Comparison of ENCODE assay signal across 1 cellular context in genomic region chr2:225011585-225011984, GRCh38.
TF ChIP-seq lines count a peak whose summit lies in the region.

No MANE protein-coding gene starts in this region.

TF ChIP-seq in IMR-90, 13 proteins besides CTCF, POLR2A, EP300 and RAD21:
- no peak for TF ChIP-seq RCOR1 (IDR thresholded peaks at IDR 0.05; ENCODE audit: insufficient replicate concordance, low read length)
- no peak for TF ChIP-seq USF2 (IDR thresholded peaks at IDR 0.05; ENCODE audit: low read depth, low read length)
